In genomic region chr22:36839356-36840073, GRCh38 we compare ENCODE assay signal across 1 cellular context.
TF ChIP-seq lines count a peak whose summit lies in the region.

No MANE protein-coding gene starts in this region.

TF ChIP-seq in HepG2, 621 proteins besides CTCF, POLR2A, EP300 and RAD21:
- TF ChIP-seq ZNF138 (CRISPR knock-in tag; IDR thresholded peaks at IDR 0.05; ENCODE audit: low read depth) (no peak), TBX3 (IDR thresholded peaks at IDR 0.05; ENCODE audit: borderline replicate concordance) (no peak), PAF1 (CRISPR knock-in tag; IDR thresholded peaks at IDR 0.05) (no peak), ZBTB7A (CRISPR knock-in tag; IDR thresholded peaks at IDR 0.05) (no peak), HMG20A (CRISPR knock-in tag; IDR thresholded peaks at IDR 0.05; ENCODE audit: borderline replicate concordance) (no peak), ETV5 (CRISPR knock-in tag; IDR thresholded peaks at IDR 0.05; ENCODE audit: borderline replicate concordance) (no peak), ZFP36L1 (CRISPR knock-in tag; IDR thresholded peaks at IDR 0.05) (no peak), KAT8 (CRISPR knock-in tag; IDR thresholded peaks at IDR 0.05) (no peak), SOX6 (IDR thresholded peaks at IDR 0.05) (no peak), SOX6 (CRISPR knock-in tag; IDR thresholded peaks at IDR 0.05) (no peak), HNF4A (CRISPR knock-in tag; IDR thresholded peaks at IDR 0.05) (no peak), HIC2 (CRISPR knock-in tag; IDR thresholded peaks at IDR 0.05; ENCODE audit: low read depth) (no peak), ZBTB39 (CRISPR knock-in tag; IDR thresholded peaks at IDR 0.05) (no peak), THAP8 (CRISPR knock-in tag; IDR thresholded peaks at IDR 0.05; ENCODE audit: borderline replicate concordance) (no peak), MLX (CRISPR knock-in tag; IDR thresholded peaks at IDR 0.05) (no peak), ZNF549 (CRISPR knock-in tag; IDR thresholded peaks at IDR 0.05) (no peak), ZNF781 (CRISPR knock-in tag; IDR thresholded peaks at IDR 0.05; ENCODE audit: borderline replicate concordance, not compliant biosample characterization) (no peak), GPBP1L1 (CRISPR knock-in tag; IDR thresholded peaks at IDR 0.05) (no peak), HHEX (CRISPR knock-in tag; IDR thresholded peaks at IDR 0.05) (no peak), SP5 (CRISPR knock-in tag; IDR thresholded peaks at IDR 0.05; ENCODE audit: borderline replicate concordance, low read depth) (no peak), ZUFSP (CRISPR knock-in tag; IDR thresholded peaks at IDR 0.05; ENCODE audit: borderline replicate concordance) (no peak)
